Comparison of ENCODE assay signal across 9 cellular contexts in genomic region chr10:92573798-92574544, GRCh38. TPM values are rescaled to one million over a fixed set of nuclear protein-coding genes. Genes with fewer than 3 reads are reported as not detected.
DNase-seq lines count a peak whose midpoint lies in the region; ATAC-seq, FAIRE-seq and TF ChIP-seq lines count a peak whose summit lies in the region.
"Had no signal": no experiment of that assay in that cellular context is flagged by ENCODE, and none has a peak within 500 bp of the region (broad histone marks: within the 10 kb centered on the region; RNA-seq: fewer than 3 reads in every experiment).

Gene IDE (minus strand): TSS chr10:92574093. CDS start chr10:92574019, 74 bp downstream.

- no peak for TF ChIP-seq EP300 in HepG2 (IDR thresholded peaks at IDR 0.05; ENCODE audit: low read depth in 2 of 2, low read length in 2 of 2)
- peak; percentile 12; the same call in 1 of the 2 replicates for TF ChIP-seq EP300 in HepG2 (CRISPR knock-in tag; IDR thresholded peaks at IDR 0.05; ENCODE audit: borderline replicate concordance)

- peaks cover 2% of the 10 kb centered on the region for H3K27me3 Mint-ChIP-seq in activated CD4-positive, alpha-beta T cell treated with anti-CD3 and anti-CD28 coated beads, Interleukin-2, amount 10 ng/mL, durations not matched to agents 7 days and 5 days

- peak within 1 kb of the TSS; percentile 95 for H3K9ac ChIP-seq in HepG2 (ENCODE audit: insufficient read depth, low read depth, low read length)

- H3K9me3 ChIP-seq in HepG2 (ENCODE audit: low read length): no peaks in the 10 kb centered on the region

- peak; percentile 78 for TF ChIP-seq RAD21 in HepG2 (CRISPR knock-in tag; IDR thresholded peaks at IDR 0.05)

- peak within 1 kb of the TSS; percentile 98 for H3K27ac ChIP-seq in HepG2 (ENCODE audit: extremely low read length, insufficient read depth, low read length)

- H4K20me1 ChIP-seq in HepG2 (ENCODE audit: insufficient read depth, low read length): no peaks in the 10 kb centered on the region

- in situ Hi-C loops in HepG2 (cut with HindIII; ENCODE audit: extremely low pct_ligation_motif_present, low pct_unique_long_range_greater_than_20kb): loop anchor here (5.0 kb wide), 1 partner anchor 52 kb away; no protein-coding TSS in a partner anchor

- H3K27ac Mint-ChIP-seq in activated CD4-positive, alpha-beta T cell treated with anti-CD3 and anti-CD28 coated beads, Interleukin-2, amount 10 ng/mL, durations not matched to agents 7 days and 5 days: peak within 1 kb of the TSS; percentile 90

- intact Hi-C loops in HepG2 (cut with micrococcal nuclease; ENCODE audit: unreplicated experiment): loop anchor here (1.0 to 2.0 kb wide), 2 partner anchors 17 to 57 kb away; no protein-coding TSS in a partner anchor

- POLR2A ChIA-PET in activated CD4-positive, alpha-beta T cell treated with anti-CD3 and anti-CD28 coated beads, Interleukin-2, amount 10 ng/mL, durations not matched to agents 7 days and 5 days (lab: Charles Lee): interaction anchor here (0.6 to 1.0 kb wide), 2 partner anchors 57 to 483 kb away, joined by 3 read pairs; no protein-coding TSS in a partner anchor
- POLR2A ChIA-PET in HepG2 (lab: Yijun Ruan, JAX): interaction anchor here (0.6 to 5.3 kb wide), 12 partner anchors 9 to 283 kb away, joined by 3 to 71 read pairs (median 4); partner anchors contain the start of genes CPEB3, EXOC6, HHEX and KIF11

- BruUV-seq in HepG2 (replicated peaks; lab: Mats Ljungman, UMichigan): TSS peak; percentile 77

- peaks cover 8% of the 10 kb centered on the region for H3K36me3 Mint-ChIP-seq in activated CD4-positive, alpha-beta T cell treated with anti-CD3 and anti-CD28 coated beads, Interleukin-2, amount 10 ng/mL, durations not matched to agents 7 days and 5 days (ENCODE audit: low read depth)

- H3K4me1 Mint-ChIP-seq in activated CD4-positive, alpha-beta T cell treated with anti-CD3 and anti-CD28 coated beads, Interleukin-2, amount 10 ng/mL, durations not matched to agents 7 days and 5 days: peaks cover 27% of the 10 kb centered on the region

- H3K9me3 Mint-ChIP-seq in activated CD4-positive, alpha-beta T cell treated with anti-CD3 and anti-CD28 coated beads, Interleukin-2, amount 10 ng/mL, durations not matched to agents 7 days and 5 days: no peaks in the 10 kb centered on the region

- peaks cover 41% of the 10 kb centered on the region for H3K79me2 ChIP-seq in HepG2 (ENCODE audit: insufficient read depth, low read length)

- peak within 1 kb of the TSS; percentile 69 to 97 (median 96) for H3K4me3 ChIP-seq in HepG2 (replicated peaks in 1 of 3; ENCODE audit: insufficient read depth in 1 of 3, low read depth in 2 of 3, low read length in 3 of 3)

- 1% methylated on average over 16 of the region's 80 CpGs for WGBS in HepG2 (ENCODE audit: low lambda C conversion rate)

- ATAC-seq in GM18873 (IDR thresholded peaks at IDR 0.05; ENCODE audit: low FRiP score, unreplicated experiment) (peak; percentile 52), HG03139 (IDR thresholded peaks at IDR 0.05; ENCODE audit: unreplicated experiment) (peak; percentile 61), HepG2 (peak; percentile 87)

- H3K27me3 ChIP-seq in HepG2 (ENCODE audit: control insufficient read depth in 1 of 2, insufficient read depth in 2 of 2, low read length in 2 of 2): no peaks in the 10 kb centered on the region; a peak in 1 of 5 replicates

- peak; percentile 87 to 88 for TF ChIP-seq POLR2A in HepG2 (IDR thresholded peaks at IDR 0.05; ENCODE audit: insufficient read depth in 1 of 2, low read depth in 2 of 2, low read length in 2 of 2)

- DNase-seq in AML-193 (lab: John Stamatoyannopoulos, UW): peak; percentile 67 to 82
- DNase-seq in NCI-H460 (ENCODE audit: extremely low read depth, low read depth): peak; percentile 81
- peak; percentile 83 for DNase-seq in activated CD4-positive, alpha-beta T cell treated with anti-CD3 and anti-CD28 coated beads, Interleukin-2, amount 10 ng/mL, durations not matched to agents 7 days and 5 days
- DNase-seq in dedifferentiated amniotic fluid mesenchymal stem cell (ENCODE audit: extremely low spot score): peak; percentile 83
- peak; percentile 80 for DNase-seq in HepG2 (ENCODE audit: low spot score)
- DNase-seq in stimulated activated CD4-positive, alpha-beta T cell treated with anti-CD3 and anti-CD28 coated beads, Interleukin-4, amount 100 ng/mL, for 1 hour: peak; percentile 83

- CTCF ChIA-PET in activated CD4-positive, alpha-beta T cell treated with anti-CD3 and anti-CD28 coated beads, Interleukin-2, amount 10 ng/mL, durations not matched to agents 7 days and 5 days (lab: Charles Lee): interaction anchor here (1.0 to 4.1 kb wide), 16 partner anchors 9 to 327 kb away, joined by 3 to 18 read pairs (median 5); no protein-coding TSS in a partner anchor
- CTCF ChIA-PET in HepG2 (lab: Yijun Ruan, JAX; ENCODE audit: low intra/inter-chr PET ratio, low total read pairs): interaction anchor here (0.6 to 2.8 kb wide), 2 partner anchors 21 to 57 kb away, joined by 3 to 38 read pairs; no protein-coding TSS in a partner anchor

- peak within 1 kb of the TSS; percentile 83 for H3K4me3 Mint-ChIP-seq in activated CD4-positive, alpha-beta T cell treated with anti-CD3 and anti-CD28 coated beads, Interleukin-2, amount 10 ng/mL, durations not matched to agents 7 days and 5 days

- peak within 1 kb of the TSS; percentile 92 for H3K4me2 ChIP-seq in HepG2 (ENCODE audit: low read depth, low read length)

- peaks cover 0 to 6% of the 10 kb centered on the region in 2 experiments; a peak in 2 of 5 replicates for H3K36me3 ChIP-seq in HepG2 (replicated peaks in 1 of 2; ENCODE audit: control insufficient read depth in 1 of 2, insufficient read depth in 2 of 2, low read length in 2 of 2)

- no peak for FAIRE-seq in HepG2 (lab: Jason Lieb, UNC)
- FAIRE-seq: islet of Langerhans had no signal

- peak; percentile 96 for TF ChIP-seq CTCF in HepG2 (CRISPR knock-in tag; IDR thresholded peaks at IDR 0.05)

- H3K4me1 ChIP-seq in HepG2 (ENCODE audit: insufficient read depth, low read length): peaks cover 40% of the 10 kb centered on the region

- H2AFZ ChIP-seq in HepG2 (ENCODE audit: low read length): peak within 1 kb of the TSS; percentile 91

TF ChIP-seq in HepG2, 621 proteins besides CTCF, POLR2A, EP300 and RAD21 (continues in another document):
- TF ChIP-seq NR2F2 (IDR thresholded peaks at IDR 0.05; ENCODE audit: borderline replicate concordance, low read depth) (no peak), XRCC5 (optimal IDR thresholded peaks at IDR 0.05; ENCODE audit: low read length) (peak; percentile 9)

RNA-seq across cellular contexts. Expression of gene IDE, which starts in this region (rescaled TPM):
- total RNA-seq in NCI-H460 (2014; rRNA removed; shearing (Covaris generic)): 61.0 and 61.4 TPM in 2 replicates
- 29.4 and 44.1 TPM in 2 replicates for polyA plus RNA-seq in NCI-H460 (2014; cell fraction: nucleus; rRNA removed)
- 10 to 100 TPM; 21.7 to 29.0 TPM for total RNA-seq in activated CD4-positive, alpha-beta T cell treated with anti-CD3 and anti-CD28 coated beads, Interleukin-2, amount 10 ng/mL, durations not matched to agents 7 days and 5 days
- total RNA-seq in HepG2 (2016; rRNA removed; fragmentation: Illumina TruSeq; extraction: Trizol): 52.1 and 94.3 TPM in 2 replicates
- total RNA-seq in HepG2 (2016; cell fraction: cytosol; rRNA removed; fragmentation: Illumina TruSeq; extraction: Trizol; ENCODE audit: low read depth): 11.5 and 14.5 TPM in 2 replicates
- total RNA-seq in HepG2 (2016; cell fraction: insoluble cytoplasmic fraction; rRNA removed; fragmentation: Illumina TruSeq; extraction: Trizol): 52.6 and 85.1 TPM in 2 replicates
- total RNA-seq in HepG2 (2016; cell fraction: membrane; rRNA removed; fragmentation: Illumina TruSeq; extraction: Trizol): 15.4 and 18.2 TPM in 2 replicates
- 41.2 and 45.5 TPM in 2 replicates for total RNA-seq in HepG2 (2016; cell fraction: nucleus; rRNA removed; fragmentation: Illumina TruSeq; extraction: Trizol)
- polyA plus RNA-seq in HepG2 (2011; rRNA removed): 13.0 and 16.1 TPM in 2 replicates
- polyA plus RNA-seq in HepG2 (2011; cell fraction: cytosol; rRNA removed): 5.1 and 6.8 TPM in 2 replicates
- polyA plus RNA-seq in HepG2 (2011; cell fraction: nucleus; rRNA removed): 10.7 and 12.6 TPM in 2 replicates
- 12.6 TPM in 2 replicates for polyA plus RNA-seq in HepG2 (2012)
- polyA plus RNA-seq in HepG2 (2016; cell fraction: cytosol; fragmentation: Illumina TruSeq; extraction: Trizol; ENCODE audit: low read depth): 1.8 and 2.2 TPM in 2 replicates
- 39.2 and 41.0 TPM in 2 replicates for polyA plus RNA-seq in HepG2 (2016; cell fraction: insoluble cytoplasmic fraction; fragmentation: Illumina TruSeq; extraction: Trizol; ENCODE audit: low read depth)
- 7.3 and 7.4 TPM in 2 replicates for polyA plus RNA-seq in HepG2 (2016; cell fraction: membrane; fragmentation: Illumina TruSeq; extraction: Trizol; ENCODE audit: low read depth)
- 26.7 and 30.2 TPM in 2 replicates for polyA plus RNA-seq in HepG2 (2016; cell fraction: nucleus; fragmentation: Illumina TruSeq; extraction: Trizol; ENCODE audit: insufficient read depth, low read depth)
- 22.9 and 67.2 TPM in 2 replicates for polyA minus RNA-seq in HepG2 (2011; rRNA and poly(A)+ RNA removed; ENCODE audit: low replicate concordance)
- 20.7 and 20.8 TPM in 2 replicates for polyA minus RNA-seq in HepG2 (2011; cell fraction: cytosol; rRNA and poly(A)+ RNA removed)
- 33.0 and 34.4 TPM in 2 replicates for polyA minus RNA-seq in HepG2 (2011; cell fraction: nucleus; rRNA and poly(A)+ RNA removed)

Comparison
In these comparisons a context has a peak if more than half of its experiments do, and no peak if none do; other contexts are left out.
1. Peak in every context shown above with its lines: DNase-seq, ATAC-seq, H3K4me3 ChIP-seq and H3K27ac ChIP-seq.